In genomic region chr10:97888641-97889262, GRCh38 we compare ENCODE assay signal across 9 cellular contexts. TPM values are rescaled to one million over a fixed set of nuclear protein-coding genes. Genes with fewer than 3 reads are reported as not detected.
A peak's percentile ranks its signal among the peaks of the same experiment; 100 is the strongest.
DNase-seq lines count a peak whose midpoint lies in the region; ATAC-seq and TF ChIP-seq lines count a peak whose summit lies in the region.
"Had no signal": no experiment of that assay in that cellular context is flagged by ENCODE, and none has a peak within 500 bp of the region (broad histone marks: within the 10 kb centered on the region; RNA-seq: fewer than 3 reads in every experiment).

No MANE protein-coding gene starts in this region.

- peak; percentile 18 for TF ChIP-seq CTCF in AG09309 (IDR thresholded peaks at IDR 0.05; ENCODE audit: control insufficient read depth, insufficient read depth, low read depth, low read length, missing control alignments)

- ATAC-seq in natural killer cell treated with Interleukin-12 subunit alpha and Interleukin-12 subunit beta and Interleukin-15 and Interleukin-18, amount 100 ng/mL, for 72 hours: no peak
- ATAC-seq: GM12878 had no signal

- H3K27ac ChIP-seq in HUES48 (ENCODE audit: low read depth, low read length) (peak overlapping the region; percentile 63), SK-N-MC (peak overlapping the region; percentile 75; the same call in 1 of the 2 replicates)

- no peaks in the 10 kb centered on the region for H3K9me3 ChIP-seq in HUES48 (ENCODE audit: control insufficient read depth, insufficient read depth, low read length)
- no peaks in the 10 kb centered on the region for H3K9me3 ChIP-seq in SK-N-MC (ENCODE audit: low read depth, low read length)

- no peaks in the 10 kb centered on the region for H3K36me3 Mint-ChIP-seq in natural killer cell treated with Interleukin-12 subunit alpha and Interleukin-12 subunit beta and Interleukin-15 and Interleukin-18, amount 100 ng/mL, for 72 hours
- H3K36me3 Mint-ChIP-seq in immature natural killer cell: peaks cover 0 to 1% (median 0%) of the 10 kb centered on the region in 3 donors

- H3K36me3 ChIP-seq in HUES48 (ENCODE audit: control insufficient read depth, insufficient read depth, low read length) (no peaks in the 10 kb centered on the region), SK-N-MC (ENCODE audit: insufficient read depth, low read length) (no peaks in the 10 kb centered on the region)

- H3K4me3 ChIP-seq in AG09309 (ENCODE audit: control insufficient read depth, low read depth, low read length): no peak overlapping the region
- no peak overlapping the region for H3K4me3 ChIP-seq in HUES48 (ENCODE audit: low read depth, low read length)
- peak overlapping the region; percentile 45 for H3K4me3 ChIP-seq in SK-N-MC
- H3K4me3 ChIP-seq: GM12878 had no signal

- H3K27me3 Mint-ChIP-seq in natural killer cell treated with Interleukin-12 subunit alpha and Interleukin-12 subunit beta and Interleukin-15 and Interleukin-18, amount 100 ng/mL, for 72 hours: peaks cover 0 to 9% of the 10 kb centered on the region in 2 donors
- peaks cover 0 to 4% (median 0%) of the 10 kb centered on the region in 3 donors for H3K27me3 Mint-ChIP-seq in immature natural killer cell (ENCODE audit: low read depth in 3 of 3)

- H3K9ac ChIP-seq in HUES48 (ENCODE audit: low read depth, low read length): no peak overlapping the region
- no peak overlapping the region for H3K9ac ChIP-seq in SK-N-MC (ENCODE audit: insufficient read length)

- no peaks in the 10 kb centered on the region for H3K9me3 Mint-ChIP-seq in natural killer cell treated with Interleukin-12 subunit alpha and Interleukin-12 subunit beta and Interleukin-15 and Interleukin-18, amount 100 ng/mL, for 72 hours
- no peaks in the 10 kb centered on the region for H3K9me3 Mint-ChIP-seq in immature natural killer cell

- H3K27me3 ChIP-seq in HUES48 (ENCODE audit: control insufficient read depth, insufficient read depth, low read length): no peaks in the 10 kb centered on the region; the same call in 1 of the 2 replicates

- no peaks in the 10 kb centered on the region for H3K4me1 Mint-ChIP-seq in natural killer cell treated with Interleukin-12 subunit alpha and Interleukin-12 subunit beta and Interleukin-15 and Interleukin-18, amount 100 ng/mL, for 72 hours (ENCODE audit: low read depth in 2 of 2)
- peaks cover under 1 to 1% of the 10 kb centered on the region in 2 donors for H3K4me1 Mint-ChIP-seq in immature natural killer cell

- H3K27ac Mint-ChIP-seq in natural killer cell treated with Interleukin-12 subunit alpha and Interleukin-12 subunit beta and Interleukin-15 and Interleukin-18, amount 100 ng/mL, for 72 hours: no peak overlapping the region
- no peak overlapping the region for H3K27ac Mint-ChIP-seq in immature natural killer cell

- peaks cover 16% of the 10 kb centered on the region for H3K4me1 ChIP-seq in HUES48 (ENCODE audit: control insufficient read depth, insufficient read depth, low read length)

- H3K4me3 Mint-ChIP-seq in natural killer cell treated with Interleukin-12 subunit alpha and Interleukin-12 subunit beta and Interleukin-15 and Interleukin-18, amount 100 ng/mL, for 72 hours: no peak overlapping the region
- H3K4me3 Mint-ChIP-seq in immature natural killer cell: no peak overlapping the region

- DNase-seq in AG09309 (ENCODE audit: low read depth) (peak; percentile 16), SK-N-MC (ENCODE audit: low read depth, low spot score) (no peak), iPS-NIHi7 (ENCODE audit: extremely low spot score) (peak; percentile 83), NCI-H524 (lab: John Stamatoyannopoulos, UW) (no peak), D341Med (ENCODE audit: low spot score) (no peak), immature natural killer cell (no peak)
- no peak for DNase-seq in natural killer cell treated with Interleukin-12 subunit alpha and Interleukin-12 subunit beta and Interleukin-15 and Interleukin-18, amount 100 ng/mL, for 72 hours (ENCODE audit: low spot score)

RNA-seq across cellular contexts. Expression of gene GOLGA7B, which starts 39.1 kb away (rescaled TPM):
- total RNA-seq in natural killer cell treated with Interleukin-12 subunit alpha and Interleukin-12 subunit beta and Interleukin-15 and Interleukin-18, amount 100 ng/mL, for 72 hours: 1 to 10 TPM; 1.8 to 2.8 TPM
- under 1 TPM; 0.09 to 0.27 (median 0.17) TPM for polyA plus RNA-seq in immature natural killer cell
- total RNA-seq: GM12878 had no signal

Comparison
In these comparisons a context has a peak if more than half of its experiments do, and no peak if none do; other contexts are left out.
1. DNase-seq: peak in AG09309 (single experiment) and iPS-NIHi7 (single experiment); none in SK-N-MC (single experiment), NCI-H524 (0 of 2), natural killer cell treated with Interleukin-12 subunit alpha and Interleukin-12 subunit beta and Interleukin-15 and Interleukin-18, amount 100 ng/mL, for 72 hours (single experiment), D341Med (single experiment) and immature natural killer cell (0 of 3).